In genomic region chr10:109920011-109920410, GRCh38 we compare ENCODE assay signal across 23 cellular contexts. TPM values are rescaled to one million over a fixed set of nuclear protein-coding genes. Genes with fewer than 3 reads are reported as not detected.
DNase-seq lines count a peak whose midpoint lies in the region; ATAC-seq and TF ChIP-seq lines count a peak whose summit lies in the region.
"Had no signal": no experiment of that assay in that cellular context is flagged by ENCODE, and none has a peak within 500 bp of the region (broad histone marks: within the 10 kb centered on the region; RNA-seq: fewer than 3 reads in every experiment).

No MANE protein-coding gene starts in this region.

- TF ChIP-seq CTCF in lower lobe of right lung (IDR thresholded peaks at IDR 0.05), result no peak

- H3K36me3 ChIP-seq in lower lobe of right lung, result no peaks in the 10 kb centered on the region
- H3K36me3 ChIP-seq: right atrium auricular region had no signal

- POLR2A ChIA-PET in activated CD4-positive, alpha-beta memory T cell treated with anti-CD3 and anti-CD28 coated beads for 36 hours (lab: Charles Lee), result interaction anchor here (0.6 to 0.8 kb wide), 2 partner anchors 9 to 144 kb away, joined by 3 to 5 read pairs; no protein-coding TSS in a partner anchor

- no peak overlapping the region for H3K27ac ChIP-seq in lower lobe of right lung
- H3K27ac ChIP-seq: coronary artery, HL-60, KMS-11, neural progenitor cell, parathyroid adenoma, right atrium auricular region, RWPE1 had no signal

- H3K4me3 ChIP-seq in lower lobe of right lung, result no peak overlapping the region
- H3K4me3 ChIP-seq: coronary artery, neural progenitor cell, right atrium auricular region had no signal

- H3K36me3 Mint-ChIP-seq in stimulated activated naive CD8-positive, alpha-beta T cell treated with anti-CD3 and anti-CD28 coated beads, Interleukin-15, Interleukin-2, amounts not matched to agents 100 ng/mL and 50 ng/mL, for 24 hours (ENCODE audit: low read depth), result peaks cover 43% of the 10 kb centered on the region
- peaks cover 9% of the 10 kb centered on the region for H3K36me3 Mint-ChIP-seq in activated CD4-positive, alpha-beta memory T cell treated with anti-CD3 and anti-CD28 coated beads for 36 hours
- H3K36me3 Mint-ChIP-seq in effector memory CD8-positive, alpha-beta T cell (ENCODE audit: insufficient read depth), result no peaks in the 10 kb centered on the region

- peaks cover 90% of the 10 kb centered on the region for H3K4me1 Mint-ChIP-seq in stimulated activated naive CD8-positive, alpha-beta T cell treated with anti-CD3 and anti-CD28 coated beads, Interleukin-15, Interleukin-2, amounts not matched to agents 100 ng/mL and 50 ng/mL, for 24 hours (ENCODE audit: low read depth)
- H3K4me1 Mint-ChIP-seq in activated CD4-positive, alpha-beta memory T cell treated with anti-CD3 and anti-CD28 coated beads for 36 hours (ENCODE audit: low read depth), result peaks cover 85% of the 10 kb centered on the region
- H3K4me1 Mint-ChIP-seq in effector memory CD8-positive, alpha-beta T cell (ENCODE audit: low read depth in 2 of 2), result peaks cover 59 to 70% of the 10 kb centered on the region in 2 donors

- H3K9me3 ChIP-seq in lower lobe of right lung, result no peaks in the 10 kb centered on the region
- H3K9me3 ChIP-seq: right atrium auricular region had no signal

- H3K27me3 ChIP-seq in lower lobe of right lung (ENCODE audit: low read depth), result no peaks in the 10 kb centered on the region
- H3K27me3 ChIP-seq: right atrium auricular region had no signal

- peaks cover 31% of the 10 kb centered on the region for H3K4me1 ChIP-seq in lower lobe of right lung

- no peak for ATAC-seq in stimulated activated naive CD8-positive, alpha-beta T cell treated with anti-CD3 and anti-CD28 coated beads, Interleukin-15, Interleukin-2, amounts not matched to agents 100 U/mL and 50 U/mL, for 24 hours
- ATAC-seq in effector memory CD8-positive, alpha-beta T cell (replicated peaks), result peak; percentile 29
- ATAC-seq in GM19452 (IDR thresholded peaks at IDR 0.05; ENCODE audit: unreplicated experiment), result no peak
- ATAC-seq in lower lobe of right lung, result no peak
- ATAC-seq: left ventricle myocardium superior had no signal

- intact Hi-C loops in activated CD4-positive, alpha-beta memory T cell treated with anti-CD3 and anti-CD28 coated beads for 36 hours (cut with micrococcal nuclease), result loop anchor here (5.0 to 10.0 kb wide), 4 partner anchors 157 to 955 kb away; partner anchors contain the start of genes MXI1 and PDCD4
- intact Hi-C loops in lower lobe of right lung (cut with DNase I), result no loop called here

- no peak for DNase-seq in stimulated activated naive CD8-positive, alpha-beta T cell treated with anti-CD3 and anti-CD28 coated beads, Interleukin-15, Interleukin-2, amounts not matched to agents 100 U/mL and 50 U/mL, for 24 hours
- DNase-seq in activated CD4-positive, alpha-beta memory T cell treated with anti-CD3 and anti-CD28 coated beads for 36 hours, result peak; percentile 69
- no peak for DNase-seq in effector memory CD8-positive, alpha-beta T cell
- DNase-seq in NCI-H748 treated with DMSO at 0.1 percent for 48 hours (lab: John Stamatoyannopoulos, UW), result no peak
- no peak for DNase-seq in lower lobe of right lung
- DNase-seq: activated CD4-positive, CD25-positive, alpha-beta regulatory T cell treated with anti-CD3 and anti-CD28 coated beads, Interleukin-2, amount 50 U/mL, for 72 hours; activated effector memory CD4-positive, alpha-beta T cell treated with Interleukin-2 at 50 U/mL for 16 hours; amygdala; C1 segment of cervical spinal cord; erythroblast; left ventricle myocardium superior; NCI-H1436 treated with DMSO at 0.1 percent for 48 hours; NCI-H82 had no signal

- H3K27ac Mint-ChIP-seq in stimulated activated naive CD8-positive, alpha-beta T cell treated with anti-CD3 and anti-CD28 coated beads, Interleukin-15, Interleukin-2, amounts not matched to agents 100 ng/mL and 50 ng/mL, for 24 hours, result no peak overlapping the region
- H3K27ac Mint-ChIP-seq in activated CD4-positive, alpha-beta memory T cell treated with anti-CD3 and anti-CD28 coated beads for 36 hours, result peak overlapping the region; percentile 7
- peak overlapping the region; percentile 0 to 96 for H3K27ac Mint-ChIP-seq in effector memory CD8-positive, alpha-beta T cell
- H3K27ac Mint-ChIP-seq: neural progenitor cell had no signal

- peak overlapping the region; percentile 39 for H3K4me3 Mint-ChIP-seq in stimulated activated naive CD8-positive, alpha-beta T cell treated with anti-CD3 and anti-CD28 coated beads, Interleukin-15, Interleukin-2, amounts not matched to agents 100 ng/mL and 50 ng/mL, for 24 hours
- H3K4me3 Mint-ChIP-seq in activated CD4-positive, alpha-beta memory T cell treated with anti-CD3 and anti-CD28 coated beads for 36 hours, result no peak overlapping the region
- H3K4me3 Mint-ChIP-seq in effector memory CD8-positive, alpha-beta T cell, result peak overlapping the region; percentile 4 to 42
- H3K4me3 Mint-ChIP-seq: neural progenitor cell; T-helper 1 cell treated with Interleukin-12 subunit alpha and Interleukin-12 subunit beta and Interleukin-4 antibody, amounts not matched to agents 30 μg/mL and 1 μg/mL, for 36 hours had no signal

- H3K9me3 Mint-ChIP-seq in stimulated activated naive CD8-positive, alpha-beta T cell treated with anti-CD3 and anti-CD28 coated beads, Interleukin-15, Interleukin-2, amounts not matched to agents 100 ng/mL and 50 ng/mL, for 24 hours, result no peaks in the 10 kb centered on the region
- peaks cover 2% of the 10 kb centered on the region for H3K9me3 Mint-ChIP-seq in activated CD4-positive, alpha-beta memory T cell treated with anti-CD3 and anti-CD28 coated beads for 36 hours
- no peaks in the 10 kb centered on the region for H3K9me3 Mint-ChIP-seq in effector memory CD8-positive, alpha-beta T cell
- H3K9me3 Mint-ChIP-seq: T-helper 1 cell treated with Interleukin-12 subunit alpha and Interleukin-12 subunit beta and Interleukin-4 antibody, amounts not matched to agents 30 μg/mL and 1 μg/mL, for 36 hours had no signal

- CTCF ChIA-PET in activated CD4-positive, alpha-beta memory T cell treated with anti-CD3 and anti-CD28 coated beads for 36 hours (lab: Charles Lee), result no interaction called here

- no peaks in the 10 kb centered on the region for H3K27me3 Mint-ChIP-seq in stimulated activated naive CD8-positive, alpha-beta T cell treated with anti-CD3 and anti-CD28 coated beads, Interleukin-15, Interleukin-2, amounts not matched to agents 100 ng/mL and 50 ng/mL, for 24 hours
- no peaks in the 10 kb centered on the region for H3K27me3 Mint-ChIP-seq in activated CD4-positive, alpha-beta memory T cell treated with anti-CD3 and anti-CD28 coated beads for 36 hours
- H3K27me3 Mint-ChIP-seq in effector memory CD8-positive, alpha-beta T cell, result no peaks in the 10 kb centered on the region

RNA-seq across cellular contexts. Expression of gene XPNPEP1, which starts 3.3 kb away (rescaled TPM):
- 10 to 100 TPM; 66.4 to 66.6 TPM for total RNA-seq in activated CD4-positive, alpha-beta memory T cell treated with anti-CD3 and anti-CD28 coated beads for 36 hours
- 52.1 TPM for total RNA-seq in lower lobe of right lung
